17 cellular contexts compared by ENCODE assay signal in genomic region chr10:20897146-20897834, GRCh38. TPM values are rescaled to one million over a fixed set of nuclear protein-coding genes. Genes with fewer than 3 reads are reported as not detected.
DNase-seq lines count a peak whose midpoint lies in the region; ATAC-seq, FAIRE-seq and TF ChIP-seq lines count a peak whose summit lies in the region.
"Had no signal": no experiment of that assay in that cellular context is flagged by ENCODE, and none has a peak within 500 bp of the region (broad histone marks: within the 10 kb centered on the region; RNA-seq: fewer than 3 reads in every experiment).

A gene with protein sequence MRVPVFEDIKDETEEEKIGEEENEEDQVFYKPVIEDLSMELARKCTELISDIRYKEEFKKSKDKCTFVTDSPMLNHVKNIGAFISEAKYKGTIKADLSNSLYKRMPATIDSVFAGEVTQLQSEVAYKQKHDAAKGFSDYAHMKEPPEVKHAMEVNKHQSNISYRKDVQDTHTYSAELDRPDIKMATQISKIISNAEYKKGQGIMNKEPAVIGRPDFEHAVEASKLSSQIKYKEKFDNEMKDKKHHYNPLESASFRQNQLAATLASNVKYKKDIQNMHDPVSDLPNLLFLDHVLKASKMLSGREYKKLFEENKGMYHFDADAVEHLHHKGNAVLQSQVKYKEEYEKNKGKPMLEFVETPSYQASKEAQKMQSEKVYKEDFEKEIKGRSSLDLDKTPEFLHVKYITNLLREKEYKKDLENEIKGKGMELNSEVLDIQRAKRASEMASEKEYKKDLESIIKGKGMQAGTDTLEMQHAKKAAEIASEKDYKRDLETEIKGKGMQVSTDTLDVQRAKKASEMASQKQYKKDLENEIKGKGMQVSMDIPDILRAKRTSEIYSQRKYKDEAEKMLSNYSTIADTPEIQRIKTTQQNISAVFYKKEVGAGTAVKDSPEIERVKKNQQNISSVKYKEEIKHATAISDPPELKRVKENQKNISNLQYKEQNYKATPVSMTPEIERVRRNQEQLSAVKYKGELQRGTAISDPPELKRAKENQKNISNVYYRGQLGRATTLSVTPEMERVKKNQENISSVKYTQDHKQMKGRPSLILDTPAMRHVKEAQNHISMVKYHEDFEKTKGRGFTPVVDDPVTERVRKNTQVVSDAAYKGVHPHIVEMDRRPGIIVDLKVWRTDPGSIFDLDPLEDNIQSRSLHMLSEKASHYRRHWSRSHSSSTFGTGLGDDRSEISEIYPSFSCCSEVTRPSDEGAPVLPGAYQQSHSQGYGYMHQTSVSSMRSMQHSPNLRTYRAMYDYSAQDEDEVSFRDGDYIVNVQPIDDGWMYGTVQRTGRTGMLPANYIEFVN (minus strand): TSS chr10:20897311. CDS start chr10:20897205, 106 bp downstream.

- H3K9me3 ChIP-seq in kidney (ENCODE audit: control insufficient read depth in 1 of 2, low read length in 2 of 2) (no peaks in the 10 kb centered on the region), right lobe of liver (no peaks in the 10 kb centered on the region)

- H3K4me1 Mint-ChIP-seq in Calu3 (ENCODE audit: low read depth, unreplicated experiment) (no peaks in the 10 kb centered on the region), glutamatergic neuron (ENCODE audit: low read depth, unreplicated experiment) (no peaks in the 10 kb centered on the region)
- H3K4me1 Mint-ChIP-seq: activated CD4-positive, alpha-beta T cell treated with anti-CD3 and anti-CD28 coated beads, Interleukin-2, amount 10 ng/mL, durations not matched to agents 7 days and 5 days; activated naive CD8-positive, alpha-beta T cell treated with anti-CD3 and anti-CD28 coated beads, Interleukin-2, amount 10 ng/mL, durations not matched to agents 7 days and 5 days had no signal

- BruUV-seq in Calu3 (replicated peaks; lab: Mats Ljungman, UMichigan) = no TSS peak

- H3K9me3 Mint-ChIP-seq in Calu3 (ENCODE audit: low read depth, unreplicated experiment) (no peaks in the 10 kb centered on the region), glutamatergic neuron (ENCODE audit: unreplicated experiment) (no peaks in the 10 kb centered on the region)
- H3K9me3 Mint-ChIP-seq: activated CD4-positive, alpha-beta T cell treated with anti-CD3 and anti-CD28 coated beads, Interleukin-2, amount 10 ng/mL, durations not matched to agents 7 days and 5 days; activated naive CD8-positive, alpha-beta T cell treated with anti-CD3 and anti-CD28 coated beads, Interleukin-2, amount 10 ng/mL, durations not matched to agents 7 days and 5 days; CD4-positive, alpha-beta T cell had no signal

- TF ChIP-seq CTCF in Calu3 (IDR thresholded peaks at IDR 0.05; ENCODE audit: unreplicated experiment) = no peak
- no peak for TF ChIP-seq CTCF in dorsolateral prefrontal cortex (IDR thresholded peaks at IDR 0.05 in 54 of 56, conservative IDR thresholded peaks at IDR 0.05 in 2 of 56; ENCODE audit: low read depth in 1 of 56, partially characterized antibody in 56 of 56)
- no peak for TF ChIP-seq CTCF in kidney (IDR thresholded peaks at IDR 0.05; ENCODE audit: borderline replicate concordance, extremely low read depth, insufficient read depth)
- TF ChIP-seq CTCF in right lobe of liver (IDR thresholded peaks at IDR 0.05) = no peak
- no peak for TF ChIP-seq CTCF in glutamatergic neuron (IDR thresholded peaks at IDR 0.05; ENCODE audit: partially characterized antibody, unreplicated experiment)

- H3K4me1 ChIP-seq in kidney (ENCODE audit: control insufficient read depth in 1 of 2, insufficient read depth in 1 of 2, low read depth in 1 of 2, low read length in 2 of 2) = no peaks in the 10 kb centered on the region
- H3K4me1 ChIP-seq in right lobe of liver = no peaks in the 10 kb centered on the region

- TF ChIP-seq POLR2A in right lobe of liver (IDR thresholded peaks at IDR 0.05) = no peak

- intact Hi-C loops in Calu3 (cut with micrococcal nuclease; ENCODE audit: unreplicated experiment) (no loop called here), dorsolateral prefrontal cortex (cut with DNase I) (no loop called here), kidney (cut with DNase I) (no loop called here), sciatic nerve (cut with DNase I) (no loop called here), right lobe of liver (cut with DNase I) (no loop called here)

- H3K27me3 ChIP-seq in dorsolateral prefrontal cortex (no peaks in the 10 kb centered on the region), right lobe of liver (no peaks in the 10 kb centered on the region)

- ATAC-seq in sciatic nerve = no peak
- no peak for ATAC-seq in right lobe of liver

- 63% methylated on average over 2 of the region's 2 CpGs for WGBS in right lobe of liver (ENCODE audit: insufficient coverage, low coverage, low lambda C conversion rate, missing lambda C conversion rate)

- CTCF ChIA-PET in Calu3 (lab: Charles Lee) = no interaction called here

- H3K4me3 ChIP-seq in dorsolateral prefrontal cortex (no peak within 1 kb of the TSS), kidney (ENCODE audit: low read length in 2 of 2) (no peak within 1 kb of the TSS), right lobe of liver (no peak within 1 kb of the TSS)

- H3K27ac Mint-ChIP-seq in Calu3 (ENCODE audit: unreplicated experiment) (no peak within 1 kb of the TSS), glutamatergic neuron (ENCODE audit: unreplicated experiment) (no peak within 1 kb of the TSS)
- H3K27ac Mint-ChIP-seq: activated CD4-positive, alpha-beta T cell treated with anti-CD3 and anti-CD28 coated beads, Interleukin-2, amount 10 ng/mL, durations not matched to agents 7 days and 5 days; activated naive CD8-positive, alpha-beta T cell treated with anti-CD3 and anti-CD28 coated beads, Interleukin-2, amount 10 ng/mL, durations not matched to agents 7 days and 5 days; CD4-positive, alpha-beta T cell had no signal

- H3K27ac ChIP-seq in dorsolateral prefrontal cortex (no peak within 1 kb of the TSS), kidney (ENCODE audit: low read depth in 2 of 2, low read length in 2 of 2) (no peak within 1 kb of the TSS), right lobe of liver (no peak within 1 kb of the TSS)

- no peak for DNase-seq in Calu3
- DNase-seq in dorsolateral prefrontal cortex = no peak
- DNase-seq in kidney = no peak
- no peak for DNase-seq in sciatic nerve (ENCODE audit: low spot score)
- no peak for DNase-seq in right lobe of liver
- no peak for DNase-seq in RKO (ENCODE audit: low spot score)
- DNase-seq in activated T-cell treated with anti-CD3 and anti-CD28 coated beads for 4 hours = no peak
- no peak for DNase-seq in glutamatergic neuron
- DNase-seq: activated CD4-positive, alpha-beta T cell treated with anti-CD3 and anti-CD28 coated beads, Interleukin-2, amount 10 ng/mL, durations not matched to agents 7 days and 5 days; activated naive CD8-positive, alpha-beta T cell treated with anti-CD3 and anti-CD28 coated beads, Interleukin-2, amount 10 ng/mL, durations not matched to agents 7 days and 5 days; CD4-positive, alpha-beta T cell; cerebellar nuclear complex; DND-41; islet precursor cell; Karpas-422; NK-92 treated with Interleukin-12 subunit alpha and Interleukin-12 subunit beta, amount 100 ng/mL, for 24 hours had no signal

- H3K36me3 Mint-ChIP-seq in Calu3 (ENCODE audit: insufficient read depth, unreplicated experiment) = no peaks in the 10 kb centered on the region
- no peaks in the 10 kb centered on the region for H3K36me3 Mint-ChIP-seq in glutamatergic neuron (ENCODE audit: unreplicated experiment)
- H3K36me3 Mint-ChIP-seq: activated naive CD8-positive, alpha-beta T cell treated with anti-CD3 and anti-CD28 coated beads, Interleukin-2, amount 10 ng/mL, durations not matched to agents 7 days and 5 days had no signal

- H3K9ac ChIP-seq in kidney (ENCODE audit: low read length in 2 of 2) = no peak within 1 kb of the TSS

- FAIRE-seq in kidney (lab: Jason Lieb, UNC) = no peak

- H3K27me3 Mint-ChIP-seq in Calu3 (ENCODE audit: unreplicated experiment) = no peaks in the 10 kb centered on the region
- H3K27me3 Mint-ChIP-seq in glutamatergic neuron (ENCODE audit: unreplicated experiment) = no peaks in the 10 kb centered on the region
- H3K27me3 Mint-ChIP-seq: activated CD4-positive, alpha-beta T cell treated with anti-CD3 and anti-CD28 coated beads, Interleukin-2, amount 10 ng/mL, durations not matched to agents 7 days and 5 days; activated naive CD8-positive, alpha-beta T cell treated with anti-CD3 and anti-CD28 coated beads, Interleukin-2, amount 10 ng/mL, durations not matched to agents 7 days and 5 days; CD4-positive, alpha-beta T cell had no signal

- no peak within 1 kb of the TSS for H3K4me3 Mint-ChIP-seq in Calu3 (ENCODE audit: low read depth, unreplicated experiment)
- H3K4me3 Mint-ChIP-seq in glutamatergic neuron (ENCODE audit: unreplicated experiment) = no peak within 1 kb of the TSS
- H3K4me3 Mint-ChIP-seq: activated CD4-positive, alpha-beta T cell treated with anti-CD3 and anti-CD28 coated beads, Interleukin-2, amount 10 ng/mL, durations not matched to agents 7 days and 5 days; activated naive CD8-positive, alpha-beta T cell treated with anti-CD3 and anti-CD28 coated beads, Interleukin-2, amount 10 ng/mL, durations not matched to agents 7 days and 5 days; CD4-positive, alpha-beta T cell had no signal

- H3K36me3 ChIP-seq in kidney (ENCODE audit: control insufficient read depth in 1 of 2, insufficient read depth in 2 of 2, low read length in 2 of 2) (no peaks in the 10 kb centered on the region), right lobe of liver (no peaks in the 10 kb centered on the region)

RNA-seq across cellular contexts. Expression of the gene that starts here (rescaled TPM):
- total RNA-seq in Calu3 (2022) (11.2 and 12.7 TPM in 2 replicates), dorsolateral prefrontal cortex (100 to 1,000 TPM in 119 of 120 experiments, 10 to 100 TPM in 1; 95.1 to 297 (median 163) TPM), kidney (21.2 TPM), sciatic nerve (37.2 TPM), right lobe of liver (1 to 10 TPM; 1.2 to 8.3 (median 2.4) TPM), glutamatergic neuron (ENCODE audit: unreplicated experiment) (0.74 TPM)
- 13.8 TPM for polyA plus RNA-seq in kidney (ENCODE audit: insufficient read depth, low read depth, low replicate concordance)
- total RNA-seq: activated CD4-positive, alpha-beta T cell treated with anti-CD3 and anti-CD28 coated beads, Interleukin-2, amount 10 ng/mL, durations not matched to agents 7 days and 5 days; activated naive CD8-positive, alpha-beta T cell treated with anti-CD3 and anti-CD28 coated beads, Interleukin-2, amount 10 ng/mL, durations not matched to agents 7 days and 5 days; T-helper 2 cell treated with Interferon-gamma antibody and Interleukin-4, amounts not matched to agents 100 ng/mL and 5 ng/mL, for 36 hours had no signal
